Comparison of ENCODE assay signal across 8 cellular contexts in genomic region chr1:153963850-153964331, GRCh38. TPM values are rescaled to one million over a fixed set of nuclear protein-coding genes. Genes with fewer than 3 reads are reported as not detected.
DNase-seq lines count a peak whose midpoint lies in the region; ATAC-seq and TF ChIP-seq lines count a peak whose summit lies in the region.

No MANE protein-coding gene starts in this region.

- peaks cover 28% of the 10 kb centered on the region for H3K4me1 ChIP-seq in mammary epithelial cell (ENCODE audit: insufficient read depth, low read length)
- H3K4me1 ChIP-seq in liver (ENCODE audit: control insufficient read depth in 4 of 4, insufficient read depth in 4 of 4, low read length in 3 of 4), result peaks cover 9 to 50% (median 36%) of the 10 kb centered on the region in 4 donors
- H3K4me1 ChIP-seq in thyroid gland, result peaks cover 34 to 48% of the 10 kb centered on the region in 2 donors

- TF ChIP-seq RAD21 in liver (IDR thresholded peaks at IDR 0.05), result no peak

- H3K79me2 ChIP-seq in mammary epithelial cell (ENCODE audit: insufficient read depth, low read length), result peaks cover 37% of the 10 kb centered on the region

- H2AFZ ChIP-seq in mammary epithelial cell (ENCODE audit: low read depth, low read length), result peak overlapping the region; percentile 87

- no peak for DNase-seq in stimulated activated naive CD8-positive, alpha-beta T cell treated with anti-CD3 and anti-CD28 coated beads, Interleukin-15, Interleukin-2, amounts not matched to agents 100 U/mL and 50 U/mL, for 24 hours
- peak; percentile 73 for DNase-seq in NCI-H2227 treated with DMSO at 0.1 percent for 48 hours (lab: John Stamatoyannopoulos, UW)
- peak; percentile 66 for DNase-seq in mammary epithelial cell
- peak; percentile 56 to 57 for DNase-seq in thyroid gland
- no peak for DNase-seq in NAMALWA (ENCODE audit: low spot score)
- DNase-seq in activated CD4-positive, alpha-beta T cell treated with anti-CD3 and anti-CD28 coated beads for 1 hour, result no peak

- peaks cover 77% of the 10 kb centered on the region for H3K4me1 Mint-ChIP-seq in stimulated activated naive CD8-positive, alpha-beta T cell treated with anti-CD3 and anti-CD28 coated beads, Interleukin-15, Interleukin-2, amounts not matched to agents 100 ng/mL and 50 ng/mL, for 24 hours (ENCODE audit: low read depth)

- intact Hi-C loops in mammary epithelial cell (cut with micrococcal nuclease) (no loop called here), thyroid gland (cut with DNase I) (no loop called here)

- no peak for ATAC-seq in stimulated activated naive CD8-positive, alpha-beta T cell treated with anti-CD3 and anti-CD28 coated beads, Interleukin-15, Interleukin-2, amounts not matched to agents 100 U/mL and 50 U/mL, for 24 hours

- H3K27me3 ChIP-seq in mammary epithelial cell (ENCODE audit: insufficient read depth, low read length) (no peaks in the 10 kb centered on the region), liver (ENCODE audit: control insufficient read depth in 4 of 4, insufficient read depth in 4 of 4, low read length in 3 of 4) (no peaks in the 10 kb centered on the region), thyroid gland (no peaks in the 10 kb centered on the region)

- no peaks in the 10 kb centered on the region for H3K27me3 Mint-ChIP-seq in stimulated activated naive CD8-positive, alpha-beta T cell treated with anti-CD3 and anti-CD28 coated beads, Interleukin-15, Interleukin-2, amounts not matched to agents 100 ng/mL and 50 ng/mL, for 24 hours

- TF ChIP-seq CTCF in mammary epithelial cell (conservative IDR thresholded peaks at IDR 0.05 in 1 of 2, IDR thresholded peaks at IDR 0.05 in 1 of 2; ENCODE audit: extremely low read depth in 1 of 2, insufficient read depth in 1 of 2, low read depth in 1 of 2, low read length in 2 of 2) (no peak), liver (IDR thresholded peaks at IDR 0.05; ENCODE audit: low read depth, low read length, missing input control) (no peak), thyroid gland (IDR thresholded peaks at IDR 0.05) (no peak)

- H3K27ac Mint-ChIP-seq in stimulated activated naive CD8-positive, alpha-beta T cell treated with anti-CD3 and anti-CD28 coated beads, Interleukin-15, Interleukin-2, amounts not matched to agents 100 ng/mL and 50 ng/mL, for 24 hours, result peak overlapping the region; percentile 93

- in situ Hi-C loops in mammary epithelial cell (cut with MboI; ENCODE audit: low sequenced_read_pairs in 2 of 2), result no loop called here

- BruUV-seq in mammary epithelial cell (replicated peaks; lab: Mats Ljungman, UMichigan), result no TSS peak

- H4K20me1 ChIP-seq in mammary epithelial cell (ENCODE audit: insufficient read depth, low read length), result no peaks in the 10 kb centered on the region

- TF ChIP-seq POLR2A in thyroid gland (IDR thresholded peaks at IDR 0.05), result no peak

- under 1% methylated on average over 16 of the region's 22 CpGs for WGBS in mammary epithelial cell (ENCODE audit: low coverage, missing lambda C conversion rate)
- WGBS in liver, result 3% methylated on average over 22 of the region's 22 CpGs
- 0 to 1% methylated on average over 16 to 22 of the region's 22 CpGs for WGBS in thyroid gland, 2 donors

- H3K36me3 Mint-ChIP-seq in stimulated activated naive CD8-positive, alpha-beta T cell treated with anti-CD3 and anti-CD28 coated beads, Interleukin-15, Interleukin-2, amounts not matched to agents 100 ng/mL and 50 ng/mL, for 24 hours (ENCODE audit: low read depth), result peaks cover 21% of the 10 kb centered on the region

- no peaks in the 10 kb centered on the region for H3K9me3 ChIP-seq in mammary epithelial cell (replicated peaks; ENCODE audit: insufficient read depth, low read length)
- H3K9me3 ChIP-seq in liver (ENCODE audit: control insufficient read depth in 4 of 4, low read length in 3 of 4), result no peaks in the 10 kb centered on the region
- no peaks in the 10 kb centered on the region for H3K9me3 ChIP-seq in thyroid gland

- dilution Hi-C loops in mammary epithelial cell (cut with HindIII; ENCODE audit: low sequenced_read_pairs), result loop anchor here (5.0 kb wide), 1 partner anchor 152 kb away; no protein-coding TSS in a partner anchor

- H3K9me3 Mint-ChIP-seq in stimulated activated naive CD8-positive, alpha-beta T cell treated with anti-CD3 and anti-CD28 coated beads, Interleukin-15, Interleukin-2, amounts not matched to agents 100 ng/mL and 50 ng/mL, for 24 hours, result no peaks in the 10 kb centered on the region

- H3K4me3 ChIP-seq in mammary epithelial cell (replicated peaks in 1 of 3; ENCODE audit: insufficient read depth in 1 of 3, low read depth in 2 of 3, low read length in 3 of 3) (peak overlapping the region; percentile 63 to 74 (median 73)), liver (ENCODE audit: low read depth in 1 of 3, low read length in 3 of 3) (peak overlapping the region; percentile 69 to 81 (median 75)), thyroid gland (replicated peaks in 1 of 3) (peak overlapping the region; percentile 6 to 79 (median 31))

- H3K36me3 ChIP-seq in mammary epithelial cell (ENCODE audit: insufficient read depth, low read length) (peaks cover 3% of the 10 kb centered on the region), liver (ENCODE audit: control insufficient read depth in 4 of 4, insufficient read depth in 3 of 4, low read depth in 1 of 4, low read length in 3 of 4) (peaks cover 0 to 8% (median 1%) of the 10 kb centered on the region in 4 donors), thyroid gland (peaks cover 0 to 9% of the 10 kb centered on the region in 2 donors)

- peak overlapping the region; percentile 91 for H3K4me3 Mint-ChIP-seq in stimulated activated naive CD8-positive, alpha-beta T cell treated with anti-CD3 and anti-CD28 coated beads, Interleukin-15, Interleukin-2, amounts not matched to agents 100 ng/mL and 50 ng/mL, for 24 hours

- H3K9ac ChIP-seq in mammary epithelial cell (ENCODE audit: insufficient read depth, low read length), result peak overlapping the region; percentile 81
- H3K9ac ChIP-seq in liver (ENCODE audit: low read depth in 1 of 2, low read length in 2 of 2), result peak overlapping the region; percentile 70 to 72

- H3K4me2 ChIP-seq in mammary epithelial cell (ENCODE audit: insufficient read depth, low read depth, low read length), result peak overlapping the region; percentile 94

- CTCF ChIA-PET in mammary epithelial cell (lab: Charles Lee; ENCODE audit: low non-redundant PET), result no interaction called here

- H3K27ac ChIP-seq in mammary epithelial cell (ENCODE audit: insufficient read depth, low read depth, low read length) (peak overlapping the region; percentile 88), liver (ENCODE audit: low read depth in 1 of 2, low read length in 2 of 2) (peak overlapping the region; percentile 94 to 95), thyroid gland (peak overlapping the region; percentile 74 to 98 (median 94))

TF ChIP-seq in liver, 16 proteins besides CTCF, POLR2A, EP300 and RAD21 (continues in another document):
- no peak for TF ChIP-seq NR2F2 (IDR thresholded peaks at IDR 0.05)
- no peak for TF ChIP-seq HNF4A (conservative IDR thresholded peaks at IDR 0.05)
- no peak for TF ChIP-seq SP1 (IDR thresholded peaks at IDR 0.05)
- no peak for TF ChIP-seq GABPA (IDR thresholded peaks at IDR 0.05 in 1 of 2, conservative IDR thresholded peaks at IDR 0.05 in 1 of 2)
- TF ChIP-seq HNF4G (IDR thresholded peaks at IDR 0.05), result no peak
- TF ChIP-seq EGR1 (IDR thresholded peaks at IDR 0.05; ENCODE audit: low read depth in 2 of 2), result no peak
- TF ChIP-seq ZBTB33 (IDR thresholded peaks at IDR 0.05), result no peak
- TF ChIP-seq FOXA2 (IDR thresholded peaks at IDR 0.05), result no peak
- TF ChIP-seq YY1 (IDR thresholded peaks at IDR 0.05), result no peak
- TF ChIP-seq TAF1 (conservative IDR thresholded peaks at IDR 0.05), result no peak

RNA-seq across cellular contexts. Expression of gene SLC39A1, which starts 0.6 kb away (rescaled TPM):
- total RNA-seq in mammary epithelial cell (10 to 100 TPM; 77.3 to 98.0 TPM), liver (10 to 100 TPM; 46.8 to 70.3 TPM), thyroid gland (100 to 1,000 TPM in 2 of 4 donors, 10 to 100 TPM in 2; 90.4 to 109 (median 99.5) TPM)
- polyA plus RNA-seq in mammary epithelial cell (84.2 TPM), liver (10 to 100 TPM; 38.8 to 62.5 TPM)
- polyA minus RNA-seq in mammary epithelial cell, result 38.3 TPM

RNA-seq across cellular contexts. Expression of gene CREB3L4, which starts 3.8 kb away (rescaled TPM):
- total RNA-seq in mammary epithelial cell (1 to 10 TPM; 6.7 to 8.8 TPM), liver (10 to 100 TPM in 1 of 2 donors, 1 to 10 TPM in 1; 7.4 to 10.3 TPM), thyroid gland (10 to 100 TPM in 3 of 4 donors, 1 to 10 TPM in 1; 6.6 to 23.1 (median 17.0) TPM)
- polyA plus RNA-seq in mammary epithelial cell (11.0 TPM), liver (10 to 100 TPM in 1 of 2 donors, 1 to 10 TPM in 1; 4.4 to 10.2 TPM)
- polyA minus RNA-seq in mammary epithelial cell, result not detected

RNA-seq across cellular contexts. Expression of gene CRTC2, which starts 5.5 kb away (rescaled TPM):
- total RNA-seq in mammary epithelial cell (10 to 100 TPM in 1 of 2 donors, 1 to 10 TPM in 1; 6.0 to 31.7 TPM), liver (1 to 10 TPM; 4.9 to 5.5 TPM), thyroid gland (10 to 100 TPM; 11.4 to 22.5 (median 18.1) TPM)
- polyA plus RNA-seq in mammary epithelial cell (16.8 TPM), liver (10 to 100 TPM; 11.0 to 14.9 TPM)
- polyA minus RNA-seq in mammary epithelial cell, result 37.2 TPM

RNA-seq across cellular contexts. Expression of gene JTB, which starts 13.6 kb away (rescaled TPM):
- total RNA-seq in mammary epithelial cell (10 to 100 TPM; 58.7 to 60.5 TPM), liver (100 to 1,000 TPM in 1 of 2 donors, 10 to 100 TPM in 1; 88.9 to 104 TPM), thyroid gland (100 to 1,000 TPM; 173 to 393 (median 247) TPM)
- polyA plus RNA-seq in mammary epithelial cell (85.8 TPM), liver (100 to 1,000 TPM; 144 to 182 TPM)
- polyA minus RNA-seq in mammary epithelial cell, result 49.5 TPM

RNA-seq across cellular contexts. Expression of gene DENND4B, which starts 17.4 kb away (rescaled TPM):
- total RNA-seq in mammary epithelial cell, result 10 to 100 TPM; 12.3 to 36.9 TPM
- 21.3 TPM for polyA plus RNA-seq in mammary epithelial cell
- 7.8 TPM for polyA minus RNA-seq in mammary epithelial cell
- 10 to 100 TPM; 13.1 to 27.2 TPM for total RNA-seq in liver
- 10 to 100 TPM in 1 of 2 donors, 1 to 10 TPM in 1; 9.7 to 10.1 TPM for polyA plus RNA-seq in liver
- total RNA-seq in thyroid gland, result 10 to 100 TPM; 28.9 to 63.7 (median 44.8) TPM

Comparison
In these comparisons a context has a peak if more than half of its experiments do, and no peak if none do; other contexts are left out.
1. DNase-seq: peak in NCI-H2227 treated with DMSO at 0.1 percent for 48 hours (single experiment), mammary epithelial cell (single experiment) and thyroid gland (2 of 2); none in stimulated activated naive CD8-positive, alpha-beta T cell treated with anti-CD3 and anti-CD28 coated beads, Interleukin-15, Interleukin-2, amounts not matched to agents 100 U/mL and 50 U/mL, for 24 hours (single experiment), NAMALWA (single experiment) and activated CD4-positive, alpha-beta T cell treated with anti-CD3 and anti-CD28 coated beads for 1 hour (single experiment).
2. Peak in every context shown above with its lines, with median percentiles within 50 percentile points of each other: H3K27ac ChIP-seq and H3K4me3 ChIP-seq.